ENCODE assay signal across 25 cellular contexts in the genomic region with DNA sequence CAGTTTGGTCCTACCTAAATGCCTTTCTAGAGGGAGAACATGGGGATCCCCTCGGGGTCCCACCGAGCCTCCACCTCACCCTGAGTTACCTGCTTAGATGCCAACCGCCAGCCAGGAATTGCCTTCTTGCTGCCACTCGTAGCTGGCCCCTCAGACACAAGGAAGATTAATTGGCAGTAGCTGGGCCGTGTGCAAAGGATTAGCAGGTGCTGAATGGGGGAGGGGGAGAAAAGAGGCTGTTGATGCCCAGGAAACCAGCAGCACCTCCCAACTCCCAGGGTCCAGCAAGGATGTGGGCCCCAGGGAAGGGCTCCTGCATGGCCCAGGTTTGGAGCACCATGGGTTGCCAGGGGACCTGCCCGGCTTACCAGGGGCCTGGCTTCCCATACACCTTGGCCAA. TPM values are rescaled to one million over a fixed set of nuclear protein-coding genes. Genes with fewer than 3 reads are reported as not detected.
DNase-seq lines count a peak whose midpoint lies in the region; ATAC-seq and TF ChIP-seq lines count a peak whose summit lies in the region.
"Had no signal": no experiment of that assay in that cellular context is flagged by ENCODE, and none has a peak within 500 bp of the region (broad histone marks: within the 10 kb centered on the region; RNA-seq: fewer than 3 reads in every experiment).

Gene CNGB1 (minus strand): TSS at position 158 of the 400 bp plus-strand sequence. CDS start 3,842 bp downstream, outside the sequence.

- H3K27ac ChIP-seq in endodermal cell (ENCODE audit: low read depth, low read length): no peak within 1 kb of the TSS
- H3K27ac ChIP-seq: 22Rv1, adrenal gland, breast epithelium, C4-2B, epithelial cell of prostate, KMS-11, SK-N-MC had no signal

- no peaks in the 10 kb centered on the region for H3K27me3 ChIP-seq in endodermal cell (ENCODE audit: control insufficient read depth, insufficient read depth, low read length, poor library complexity, severe bottlenecking)
- H3K27me3 ChIP-seq: adrenal gland, breast epithelium had no signal

- H3K4me3 Mint-ChIP-seq in activated CD8-positive, alpha-beta T cell treated with anti-CD3 and anti-CD28 coated beads, Interleukin-2, amount 10 ng/mL, durations not matched to agents 7 days and 5 days: no peak within 1 kb of the TSS
- no peak within 1 kb of the TSS for H3K4me3 Mint-ChIP-seq in activated CD8-positive, alpha-beta T cell treated with anti-CD3 and anti-CD28 coated beads for 36 hours
- H3K4me3 Mint-ChIP-seq in endodermal cell: no peak within 1 kb of the TSS
- H3K4me3 Mint-ChIP-seq in activated T-helper 17 cell treated with anti-CD3 and anti-CD28 coated beads, Interleukin-2, amount 50 U/mL, for 72 hours: no peak within 1 kb of the TSS

- no peaks in the 10 kb centered on the region for H3K36me3 Mint-ChIP-seq in activated CD8-positive, alpha-beta T cell treated with anti-CD3 and anti-CD28 coated beads, Interleukin-2, amount 10 ng/mL, durations not matched to agents 7 days and 5 days (ENCODE audit: low read depth)
- no peaks in the 10 kb centered on the region for H3K36me3 Mint-ChIP-seq in activated CD8-positive, alpha-beta T cell treated with anti-CD3 and anti-CD28 coated beads for 36 hours (ENCODE audit: low read depth)
- H3K36me3 Mint-ChIP-seq in endodermal cell (ENCODE audit: low read depth): no peaks in the 10 kb centered on the region
- no peaks in the 10 kb centered on the region for H3K36me3 Mint-ChIP-seq in activated T-helper 17 cell treated with anti-CD3 and anti-CD28 coated beads, Interleukin-2, amount 50 U/mL, for 72 hours (ENCODE audit: low read depth)

- peaks cover 2% of the 10 kb centered on the region for H3K27me3 Mint-ChIP-seq in activated CD8-positive, alpha-beta T cell treated with anti-CD3 and anti-CD28 coated beads, Interleukin-2, amount 10 ng/mL, durations not matched to agents 7 days and 5 days (ENCODE audit: low read depth)
- no peaks in the 10 kb centered on the region for H3K27me3 Mint-ChIP-seq in activated CD8-positive, alpha-beta T cell treated with anti-CD3 and anti-CD28 coated beads for 36 hours
- H3K27me3 Mint-ChIP-seq in endodermal cell (ENCODE audit: insufficient read depth): no peaks in the 10 kb centered on the region
- peaks cover 4% of the 10 kb centered on the region for H3K27me3 Mint-ChIP-seq in activated T-helper 17 cell treated with anti-CD3 and anti-CD28 coated beads, Interleukin-2, amount 50 U/mL, for 72 hours

- intact Hi-C loops in activated CD8-positive, alpha-beta T cell treated with anti-CD3 and anti-CD28 coated beads for 36 hours (cut with micrococcal nuclease): no loop called here

- 53 to 79% methylated on average over 2 to 6 of the region's 6 CpGs for WGBS in endodermal cell (ENCODE audit: insufficient coverage in 1 of 2, insufficient read length in 1 of 2), 2 experiments

- ATAC-seq in activated CD8-positive, alpha-beta T cell treated with anti-CD3 and anti-CD28 coated beads, Interleukin-2, amount 10 ng/mL, durations not matched to agents 7 days and 5 days: no peak
- no peak for ATAC-seq in activated CD8-positive, alpha-beta T cell treated with anti-CD3 and anti-CD28 coated beads for 36 hours
- ATAC-seq in activated T-helper 17 cell treated with anti-CD3 and anti-CD28 coated beads, Interleukin-2, amount 50 U/mL, for 72 hours (replicated peaks): no peak
- ATAC-seq in HG03159 (IDR thresholded peaks at IDR 0.05; ENCODE audit: unreplicated experiment): no peak
- ATAC-seq: left ventricle myocardium superior had no signal

- H3K9me3 ChIP-seq in endodermal cell (ENCODE audit: control insufficient read depth, low read length): no peaks in the 10 kb centered on the region
- H3K9me3 ChIP-seq: adrenal gland, breast epithelium had no signal

- H3K4me1 Mint-ChIP-seq in activated CD8-positive, alpha-beta T cell treated with anti-CD3 and anti-CD28 coated beads, Interleukin-2, amount 10 ng/mL, durations not matched to agents 7 days and 5 days (ENCODE audit: low read depth): peaks cover 11% of the 10 kb centered on the region
- no peaks in the 10 kb centered on the region for H3K4me1 Mint-ChIP-seq in activated CD8-positive, alpha-beta T cell treated with anti-CD3 and anti-CD28 coated beads for 36 hours (ENCODE audit: low read depth)
- peaks cover 9% of the 10 kb centered on the region for H3K4me1 Mint-ChIP-seq in endodermal cell
- no peaks in the 10 kb centered on the region for H3K4me1 Mint-ChIP-seq in activated T-helper 17 cell treated with anti-CD3 and anti-CD28 coated beads, Interleukin-2, amount 50 U/mL, for 72 hours

- POLR2A ChIA-PET in activated CD8-positive, alpha-beta T cell treated with anti-CD3 and anti-CD28 coated beads, Interleukin-2, amount 10 ng/mL, durations not matched to agents 7 days and 5 days (lab: Charles Lee): no interaction called here
- POLR2A ChIA-PET in activated CD8-positive, alpha-beta T cell treated with anti-CD3 and anti-CD28 coated beads for 36 hours (lab: Charles Lee): no interaction called here

- no peak within 1 kb of the TSS for H3K4me3 ChIP-seq in endodermal cell (ENCODE audit: low read length)
- H3K4me3 ChIP-seq: adrenal gland, breast epithelium, SK-N-MC had no signal

- DNase-seq in DMS53 (lab: John Stamatoyannopoulos, UW) (peak; percentile 54), DMS53 treated with DMSO at 0.1 percent for 48 hours (lab: John Stamatoyannopoulos, UW; ENCODE audit: unreplicated experiment) (no peak), endodermal cell (no peak), NAMALWA (ENCODE audit: low spot score) (no peak)
- no peak for DNase-seq in activated CD8-positive, alpha-beta T cell treated with anti-CD3 and anti-CD28 coated beads, Interleukin-2, amount 10 ng/mL, durations not matched to agents 7 days and 5 days
- DNase-seq in activated CD8-positive, alpha-beta T cell treated with anti-CD3 and anti-CD28 coated beads for 36 hours: no peak
- DNase-seq: activated CD4-positive, alpha-beta T cell treated with anti-CD3 and anti-CD28 coated beads for 1 hour; activated T-cell treated with anti-CD3 and anti-CD28 coated beads, Interleukin-2, amount 50 U/mL, for 1 hour; adrenal gland; left ventricle myocardium superior; NCI-H1694 treated with DMSO at 0.1 percent for 48 hours; NCI-H226; nucleus accumbens; stimulated activated naive CD4-positive, alpha-beta T cell treated with Interleukin-2 at 50 U/mL for 16 hours; T-helper 2 cell had no signal

- no peaks in the 10 kb centered on the region for H3K36me3 ChIP-seq in endodermal cell (ENCODE audit: control insufficient read depth, insufficient read depth, low read length)
- H3K36me3 ChIP-seq: adrenal gland, breast epithelium had no signal

- peaks cover 3% of the 10 kb centered on the region for H3K4me1 ChIP-seq in endodermal cell (ENCODE audit: control insufficient read depth, insufficient read depth, low read length)
- H3K4me1 ChIP-seq: adrenal gland had no signal

- no peak within 1 kb of the TSS for H3K9ac ChIP-seq in endodermal cell (ENCODE audit: extremely low read depth, low read length, poor library complexity, severe bottlenecking)
- H3K9ac ChIP-seq: KMS-11 had no signal

- H3K27ac Mint-ChIP-seq in activated CD8-positive, alpha-beta T cell treated with anti-CD3 and anti-CD28 coated beads, Interleukin-2, amount 10 ng/mL, durations not matched to agents 7 days and 5 days: peak within 1 kb of the TSS; percentile 21
- H3K27ac Mint-ChIP-seq in activated CD8-positive, alpha-beta T cell treated with anti-CD3 and anti-CD28 coated beads for 36 hours: no peak within 1 kb of the TSS
- H3K27ac Mint-ChIP-seq in endodermal cell: peak within 1 kb of the TSS; percentile 8
- H3K27ac Mint-ChIP-seq in activated T-helper 17 cell treated with anti-CD3 and anti-CD28 coated beads, Interleukin-2, amount 50 U/mL, for 72 hours: no peak within 1 kb of the TSS

- CTCF ChIA-PET in activated CD8-positive, alpha-beta T cell treated with anti-CD3 and anti-CD28 coated beads, Interleukin-2, amount 10 ng/mL, durations not matched to agents 7 days and 5 days (lab: Charles Lee): no interaction called here
- CTCF ChIA-PET in activated CD8-positive, alpha-beta T cell treated with anti-CD3 and anti-CD28 coated beads for 36 hours (lab: Charles Lee): interaction anchor here (0.7 kb wide), 1 partner anchor 9 kb away, joined by 3 read pairs; no protein-coding TSS in a partner anchor

- no peaks in the 10 kb centered on the region for H3K9me3 Mint-ChIP-seq in activated CD8-positive, alpha-beta T cell treated with anti-CD3 and anti-CD28 coated beads, Interleukin-2, amount 10 ng/mL, durations not matched to agents 7 days and 5 days (ENCODE audit: insufficient read depth)
- H3K9me3 Mint-ChIP-seq in activated CD8-positive, alpha-beta T cell treated with anti-CD3 and anti-CD28 coated beads for 36 hours: no peaks in the 10 kb centered on the region
- H3K9me3 Mint-ChIP-seq in endodermal cell: no peaks in the 10 kb centered on the region
- H3K9me3 Mint-ChIP-seq in activated T-helper 17 cell treated with anti-CD3 and anti-CD28 coated beads, Interleukin-2, amount 50 U/mL, for 72 hours: no peaks in the 10 kb centered on the region

- no peak for TF ChIP-seq CTCF in activated CD8-positive, alpha-beta T cell treated with anti-CD3 and anti-CD28 coated beads for 36 hours (IDR thresholded peaks at IDR 0.05)
- no peak for TF ChIP-seq CTCF in endodermal cell (conservative IDR thresholded peaks at IDR 0.05)

RNA-seq across cellular contexts. Expression of gene CNGB1, which starts in this region (rescaled TPM):
- not detected for total RNA-seq in activated CD8-positive, alpha-beta T cell treated with anti-CD3 and anti-CD28 coated beads, Interleukin-2, amount 10 ng/mL, durations not matched to agents 7 days and 5 days
- total RNA-seq in activated CD8-positive, alpha-beta T cell treated with anti-CD3 and anti-CD28 coated beads for 36 hours: not detected
- under 1 TPM; 0.29 to 0.60 TPM for total RNA-seq in endodermal cell
- polyA plus RNA-seq in endodermal cell (2013, experiment 1 of 2): 1.1 TPM
- 0.50 TPM for polyA plus RNA-seq in endodermal cell (2013, experiment 2 of 2)
- total RNA-seq in activated T-helper 17 cell treated with anti-CD3 and anti-CD28 coated beads, Interleukin-2, amount 50 U/mL, for 72 hours: not detected
- total RNA-seq: activated CD8-positive, alpha-beta memory T cell treated with anti-CD3 and anti-CD28 coated beads for 36 hours; breast epithelium; left ventricle myocardium superior; RPMI7951 had no signal

Comparison
In these comparisons a context has a peak if more than half of its experiments do, and no peak if none do; other contexts are left out.
1. H3K27ac Mint-ChIP-seq: peak in activated CD8-positive, alpha-beta T cell treated with anti-CD3 and anti-CD28 coated beads, Interleukin-2, amount 10 ng/mL, durations not matched to agents 7 days and 5 days (single experiment) and endodermal cell (single experiment); none in activated CD8-positive, alpha-beta T cell treated with anti-CD3 and anti-CD28 coated beads for 36 hours (single experiment) and activated T-helper 17 cell treated with anti-CD3 and anti-CD28 coated beads, Interleukin-2, amount 50 U/mL, for 72 hours (single experiment).